11 cellular contexts compared by ENCODE assay signal in the genomic region with DNA sequence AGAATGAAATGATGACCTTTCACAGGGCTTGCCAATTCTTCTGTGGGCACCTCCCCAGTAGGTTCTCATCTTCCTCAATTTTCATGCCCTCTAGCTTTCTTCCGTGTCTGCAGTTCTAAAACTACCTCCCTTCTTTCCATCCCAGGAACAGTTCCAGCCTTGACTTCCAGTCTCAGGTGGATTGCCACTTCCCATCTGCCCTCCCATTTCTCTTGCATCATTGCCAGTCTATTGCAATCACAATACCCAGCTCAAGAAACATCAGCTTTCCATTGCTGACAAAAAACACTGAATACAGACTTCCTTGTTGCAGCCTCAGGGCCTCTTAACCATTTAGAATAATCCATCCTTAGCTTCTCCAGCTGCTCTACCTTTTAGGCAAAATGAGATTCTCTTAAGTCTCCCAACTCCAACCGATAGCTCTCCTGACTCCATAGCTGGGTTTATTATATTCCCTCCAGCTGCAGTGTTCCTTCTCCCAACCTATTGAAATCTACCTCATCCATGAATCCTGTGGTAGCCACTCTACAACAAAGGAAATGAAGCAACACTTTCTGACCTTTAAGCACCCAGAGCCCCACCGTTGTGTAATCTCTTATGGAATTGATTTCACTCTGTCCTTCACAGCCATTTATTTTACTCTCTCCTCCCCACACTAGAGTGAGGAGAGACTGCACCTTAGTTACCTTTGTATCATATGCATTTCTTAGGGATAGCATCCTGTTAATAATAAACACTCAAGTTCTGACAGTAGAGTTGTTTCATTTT.
DNase-seq lines count a peak whose midpoint lies in the region; ATAC-seq and TF ChIP-seq lines count a peak whose summit lies in the region.
"Had no signal": no experiment of that assay in that cellular context is flagged by ENCODE, and none has a peak within 500 bp of the region (broad histone marks: within the 10 kb centered on the region; RNA-seq: fewer than 3 reads in every experiment).

No MANE protein-coding gene starts in this region.

- ATAC-seq in stimulated activated effector memory CD8-positive, alpha-beta T cell treated with anti-CD3 and anti-CD28 coated beads, Interleukin-12 subunit alpha, Interleukin-12 subunit beta, amount 100 ng/mL, for 72 hours = no peak
- no peak for ATAC-seq in GM19455 (IDR thresholded peaks at IDR 0.05; ENCODE audit: unreplicated experiment)
- no peak for ATAC-seq in HG03097 (IDR thresholded peaks at IDR 0.05; ENCODE audit: low FRiP score, unreplicated experiment)
- ATAC-seq: K562; stimulated activated memory B cell treated with anti-CD40 and anti-IgM and Interleukin-4, amounts not matched to agents 10 μg/mL and 1 μg/mL and 100 μg/mL, for 72 hours; T-helper 17 cell had no signal

- peaks cover 19% of the 10 kb centered on the region for H3K4me1 Mint-ChIP-seq in activated CD4-positive, alpha-beta T cell treated with anti-CD3 and anti-CD28 coated beads, Interleukin-2, amount 10 ng/mL, durations not matched to agents 24 days and 14 days
- H3K4me1 Mint-ChIP-seq in stimulated activated effector memory CD8-positive, alpha-beta T cell treated with anti-CD3 and anti-CD28 coated beads, Interleukin-12 subunit alpha, Interleukin-12 subunit beta, amount 100 ng/mL, for 72 hours = peaks cover 26% of the 10 kb centered on the region

- H3K27me3 Mint-ChIP-seq in activated CD4-positive, alpha-beta T cell treated with anti-CD3 and anti-CD28 coated beads, Interleukin-2, amount 10 ng/mL, durations not matched to agents 24 days and 14 days = peaks cover 21% of the 10 kb centered on the region

- DNase-seq in activated CD4-positive, alpha-beta T cell treated with anti-CD3 and anti-CD28 coated beads, Interleukin-2, amount 10 ng/mL, durations not matched to agents 24 days and 14 days = no peak
- no peak for DNase-seq in activated CD4-positive, alpha-beta T cell treated with anti-CD3 and anti-CD28 coated beads, Interleukin-2, amount 50 U/mL, for 48 hours
- peak; percentile 95 for DNase-seq in NCI-H510A treated with DMSO at 0.1 percent for 48 hours (lab: John Stamatoyannopoulos, UW)
- peak; percentile 49 for DNase-seq in fibroblast of pulmonary artery (ENCODE audit: low read depth)
- peak in 1 of 2 donors; percentile 10 for DNase-seq in stimulated activated effector memory CD8-positive, alpha-beta T cell treated with anti-CD3 and anti-CD28 coated beads, Interleukin-12 subunit alpha, Interleukin-12 subunit beta, amount 100 ng/mL, for 72 hours (ENCODE audit: low spot score in 2 of 2)
- DNase-seq in dermis blood vessel endothelial cell = no peak
- DNase-seq: T-helper 17 cell had no signal

- H3K4me3 Mint-ChIP-seq in activated CD4-positive, alpha-beta T cell treated with anti-CD3 and anti-CD28 coated beads, Interleukin-2, amount 10 ng/mL, durations not matched to agents 24 days and 14 days = no peak overlapping the region
- H3K4me3 Mint-ChIP-seq in stimulated activated effector memory CD8-positive, alpha-beta T cell treated with anti-CD3 and anti-CD28 coated beads, Interleukin-12 subunit alpha, Interleukin-12 subunit beta, amount 100 ng/mL, for 72 hours = no peak overlapping the region
- H3K4me3 Mint-ChIP-seq: stimulated activated memory B cell treated with anti-CD40 and anti-IgM and Interleukin-4, amounts not matched to agents 10 μg/mL and 1 μg/mL and 100 μg/mL, for 72 hours; T-helper 17 cell had no signal

- peak overlapping the region; percentile 39 for H3K27ac Mint-ChIP-seq in activated CD4-positive, alpha-beta T cell treated with anti-CD3 and anti-CD28 coated beads, Interleukin-2, amount 10 ng/mL, durations not matched to agents 24 days and 14 days
- peak overlapping the region; percentile 48 for H3K27ac Mint-ChIP-seq in stimulated activated effector memory CD8-positive, alpha-beta T cell treated with anti-CD3 and anti-CD28 coated beads, Interleukin-12 subunit alpha, Interleukin-12 subunit beta, amount 100 ng/mL, for 72 hours
- H3K27ac Mint-ChIP-seq: stimulated activated memory B cell treated with anti-CD40 and anti-IgM and Interleukin-4, amounts not matched to agents 10 μg/mL and 1 μg/mL and 100 μg/mL, for 72 hours; T-helper 17 cell had no signal

- no peak overlapping the region for H3K4me3 ChIP-seq in fibroblast of pulmonary artery (replicated peaks; ENCODE audit: low read depth, low read length)
- H3K4me3 ChIP-seq: K562 had no signal

- TF ChIP-seq CTCF in fibroblast of pulmonary artery (IDR thresholded peaks at IDR 0.05; ENCODE audit: low read length, missing control alignments) = no peak

- intact Hi-C loops in activated CD4-positive, alpha-beta T cell treated with anti-CD3 and anti-CD28 coated beads, Interleukin-2, amount 10 ng/mL, durations not matched to agents 24 days and 14 days (cut with micrococcal nuclease) = no loop called here

- no peaks in the 10 kb centered on the region for H3K36me3 Mint-ChIP-seq in activated CD4-positive, alpha-beta T cell treated with anti-CD3 and anti-CD28 coated beads, Interleukin-2, amount 10 ng/mL, durations not matched to agents 24 days and 14 days (ENCODE audit: low read depth)
- no peaks in the 10 kb centered on the region for H3K36me3 Mint-ChIP-seq in stimulated activated effector memory CD8-positive, alpha-beta T cell treated with anti-CD3 and anti-CD28 coated beads, Interleukin-12 subunit alpha, Interleukin-12 subunit beta, amount 100 ng/mL, for 72 hours
- H3K36me3 Mint-ChIP-seq: stimulated activated memory B cell treated with anti-CD40 and anti-IgM and Interleukin-4, amounts not matched to agents 10 μg/mL and 1 μg/mL and 100 μg/mL, for 72 hours had no signal

- H3K9me3 Mint-ChIP-seq in activated CD4-positive, alpha-beta T cell treated with anti-CD3 and anti-CD28 coated beads, Interleukin-2, amount 10 ng/mL, durations not matched to agents 24 days and 14 days = no peaks in the 10 kb centered on the region
- no peaks in the 10 kb centered on the region for H3K9me3 Mint-ChIP-seq in stimulated activated effector memory CD8-positive, alpha-beta T cell treated with anti-CD3 and anti-CD28 coated beads, Interleukin-12 subunit alpha, Interleukin-12 subunit beta, amount 100 ng/mL, for 72 hours
- H3K9me3 Mint-ChIP-seq: stimulated activated memory B cell treated with anti-CD40 and anti-IgM and Interleukin-4, amounts not matched to agents 10 μg/mL and 1 μg/mL and 100 μg/mL, for 72 hours had no signal

Comparison
In these comparisons a context has a peak if more than half of its experiments do, and no peak if none do; other contexts are left out.
1. DNase-seq: peak in NCI-H510A treated with DMSO at 0.1 percent for 48 hours (single experiment) and fibroblast of pulmonary artery (single experiment); none in activated CD4-positive, alpha-beta T cell treated with anti-CD3 and anti-CD28 coated beads, Interleukin-2, amount 10 ng/mL, durations not matched to agents 24 days and 14 days (single experiment), activated CD4-positive, alpha-beta T cell treated with anti-CD3 and anti-CD28 coated beads, Interleukin-2, amount 50 U/mL, for 48 hours (0 of 2) and dermis blood vessel endothelial cell (single experiment).